9 cellular contexts compared by ENCODE assay signal in genomic region chr6:131199568-131200272, GRCh38.
DNase-seq lines count a peak whose midpoint lies in the region; ATAC-seq and TF ChIP-seq lines count a peak whose summit lies in the region.
"Had no signal": no experiment of that assay in that cellular context is flagged by ENCODE, and none has a peak within 500 bp of the region (broad histone marks: within the 10 kb centered on the region; RNA-seq: fewer than 3 reads in every experiment).

No MANE protein-coding gene starts in this region.

- intact Hi-C loops in Calu3 (cut with micrococcal nuclease; ENCODE audit: unreplicated experiment) (loop anchor here (1.0 to 10.0 kb wide), 2 partner anchors 55 to 334 kb away; no protein-coding TSS in a partner anchor), left cardiac atrium (cut with DNase I) (loop anchor here (2.0 to 10.0 kb wide), 2 partner anchors 335 kb away; no protein-coding TSS in a partner anchor)

- no peaks in the 10 kb centered on the region for H3K36me3 Mint-ChIP-seq in Calu3 (ENCODE audit: insufficient read depth, unreplicated experiment)

- peak; percentile 63 for DNase-seq in Calu3
- peak; percentile 13 for DNase-seq in RWPE1 (ENCODE audit: low spot score)
- DNase-seq in activated effector memory CD4-positive, alpha-beta T cell treated with Interleukin-2 at 50 U/mL for 16 hours, result peak; percentile 69
- peak; percentile 35 for DNase-seq in left cardiac atrium
- DNase-seq in stimulated activated CD4-positive, alpha-beta T cell treated with anti-CD3 and anti-CD28 coated beads, Interleukin-12 subunit alpha, Interleukin-12 subunit beta, amount 100 ng/mL, for 24 hours (ENCODE audit: low read depth in 2 of 2), result peak; percentile 30 to 41
- DNase-seq in NCI-H2029 treated with DMSO at 0.1 percent for 48 hours (lab: John Stamatoyannopoulos, UW), result no peak

- ATAC-seq in GM19438 (IDR thresholded peaks at IDR 0.05; ENCODE audit: low read depth, unreplicated experiment) (peak; percentile 100), HG03460 (IDR thresholded peaks at IDR 0.05; ENCODE audit: unreplicated experiment) (peak; percentile 100), left cardiac atrium (peak; percentile 81 to 90)

- H3K4me1 Mint-ChIP-seq in Calu3 (ENCODE audit: low read depth, unreplicated experiment), result no peaks in the 10 kb centered on the region

- no TSS peak for BruUV-seq in Calu3 (replicated peaks; lab: Mats Ljungman, UMichigan)

- POLR2A ChIA-PET in RWPE1 (lab: Yijun Ruan, JAX; ENCODE audit: low non-redundant PET), result no interaction called here

- peak; percentile 80 for TF ChIP-seq CTCF in Calu3 (IDR thresholded peaks at IDR 0.05; ENCODE audit: unreplicated experiment)
- TF ChIP-seq CTCF in RWPE1 (conservative IDR thresholded peaks at IDR 0.05; ENCODE audit: low read depth), result no peak

- no peaks in the 10 kb centered on the region for H3K9me3 Mint-ChIP-seq in Calu3 (ENCODE audit: low read depth, unreplicated experiment)
- H3K9me3 Mint-ChIP-seq: dendritic cell treated with granulocyte-macrophage colony-stimulating factor and Interleukin-4, amounts not matched to agents 40 ng/mL and 50 ng/mL, for 4 days had no signal

- H3K27ac Mint-ChIP-seq in Calu3 (ENCODE audit: unreplicated experiment), result no peak overlapping the region
- H3K27ac Mint-ChIP-seq: dendritic cell treated with granulocyte-macrophage colony-stimulating factor and Interleukin-4, amounts not matched to agents 40 ng/mL and 50 ng/mL, for 4 days had no signal

- H3K27me3 Mint-ChIP-seq in Calu3 (ENCODE audit: unreplicated experiment), result no peaks in the 10 kb centered on the region
- H3K27me3 Mint-ChIP-seq: dendritic cell treated with granulocyte-macrophage colony-stimulating factor and Interleukin-4, amounts not matched to agents 40 ng/mL and 50 ng/mL, for 4 days had no signal

- H3K27ac ChIP-seq in RWPE1, result no peak overlapping the region

- H3K4me3 Mint-ChIP-seq in Calu3 (ENCODE audit: low read depth, unreplicated experiment), result no peak overlapping the region
- H3K4me3 Mint-ChIP-seq: dendritic cell treated with granulocyte-macrophage colony-stimulating factor and Interleukin-4, amounts not matched to agents 40 ng/mL and 50 ng/mL, for 4 days had no signal

- CTCF ChIA-PET in Calu3 (lab: Charles Lee), result interaction anchor here (0.9 to 2.6 kb wide), 5 partner anchors 200 to 428 kb away, joined by 3 to 22 read pairs (median 3); partner anchors contain the start of gene MED23
- CTCF ChIA-PET in RWPE1 (lab: Yijun Ruan, JAX), result interaction anchor here (0.6 to 1.5 kb wide), 2 partner anchors 9 to 334 kb away, joined by 4 to 8 read pairs; no protein-coding TSS in a partner anchor
